In the genomic region with DNA sequence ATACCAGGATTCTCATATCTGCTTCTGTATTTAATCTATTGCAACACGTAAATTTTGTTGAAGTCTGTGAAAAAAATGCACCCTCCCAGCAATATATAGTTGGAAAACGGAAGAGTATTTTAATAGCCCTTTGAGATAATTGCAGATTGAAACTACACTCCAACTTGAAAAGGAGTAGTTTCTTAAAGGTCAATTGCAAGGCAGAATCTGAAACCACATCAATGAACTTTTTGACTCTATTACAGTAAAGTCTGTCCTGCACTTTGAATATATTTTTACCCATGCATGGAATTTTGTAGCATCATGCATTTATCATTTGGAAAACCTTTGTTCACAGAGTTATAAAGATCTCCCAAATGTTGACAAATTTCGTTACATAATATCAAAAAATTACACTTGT, we compare ENCODE assay signal across 29 cellular contexts.
"Had no signal": no experiment of that assay in that cellular context is flagged by ENCODE, and none has a peak within 500 bp of the region (broad histone marks: within the 10 kb centered on the region; RNA-seq: fewer than 3 reads in every experiment).

No MANE protein-coding gene starts in this region.

- H3K9me3 Mint-ChIP-seq: immature natural killer cell; natural killer cell treated with Interleukin-12 subunit alpha and Interleukin-12 subunit beta and Interleukin-15 and Interleukin-18, amount 100 ng/mL, for 72 hours; stimulated activated naive CD8-positive, alpha-beta T cell treated with anti-CD3 and anti-CD28 coated beads, Interleukin-15, Interleukin-2, amounts not matched to agents 100 ng/mL and 50 ng/mL, for 24 hours had no signal

- H3K36me3 Mint-ChIP-seq: immature natural killer cell; naive thymus-derived CD4-positive, alpha-beta T cell; natural killer cell treated with Interleukin-12 subunit alpha and Interleukin-12 subunit beta and Interleukin-15 and Interleukin-18, amount 100 ng/mL, for 72 hours; stimulated activated effector memory CD8-positive, alpha-beta T cell treated with anti-CD3 and anti-CD28 coated beads, Interleukin-12 subunit alpha, Interleukin-12 subunit beta, amount 100 ng/mL, for 72 hours; type B pancreatic cell had no signal

- H3K36me3 ChIP-seq: left lung, lower lobe of right lung, ovary, right atrium auricular region, right lobe of liver, suprapubic skin, thoracic aorta, tibial artery, uterus had no signal

- H3K27ac Mint-ChIP-seq: immature natural killer cell; naive thymus-derived CD4-positive, alpha-beta T cell; natural killer cell treated with Interleukin-12 subunit alpha and Interleukin-12 subunit beta and Interleukin-15 and Interleukin-18, amount 100 ng/mL, for 72 hours; progenitor cell of endocrine pancreas; stimulated activated effector memory CD8-positive, alpha-beta T cell treated with anti-CD3 and anti-CD28 coated beads, Interleukin-12 subunit alpha, Interleukin-12 subunit beta, amount 100 ng/mL, for 72 hours; stimulated activated naive CD8-positive, alpha-beta T cell treated with anti-CD3 and anti-CD28 coated beads, Interleukin-15, Interleukin-2, amounts not matched to agents 100 ng/mL and 50 ng/mL, for 24 hours; type B pancreatic cell had no signal

- H3K4me3 ChIP-seq: left lung, lower lobe of right lung, mucosa of descending colon, ovary, right atrium auricular region, right lobe of liver, suprapubic skin, thoracic aorta, tibial artery, uterus had no signal

- H3K27me3 Mint-ChIP-seq: progenitor cell of endocrine pancreas; stimulated activated naive CD8-positive, alpha-beta T cell treated with anti-CD3 and anti-CD28 coated beads, Interleukin-15, Interleukin-2, amounts not matched to agents 100 ng/mL and 50 ng/mL, for 24 hours; type B pancreatic cell had no signal

- H3K9me3 ChIP-seq: left lung, lower lobe of right lung, mucosa of descending colon, ovary, right atrium auricular region, right lobe of liver, suprapubic skin, thoracic aorta, tibial artery, uterus had no signal

- H3K27me3 ChIP-seq: left lung, ovary, right atrium auricular region, right lobe of liver, suprapubic skin, tibial artery, uterus had no signal

- H3K4me3 Mint-ChIP-seq: immature natural killer cell; naive thymus-derived CD4-positive, alpha-beta T cell; natural killer cell treated with Interleukin-12 subunit alpha and Interleukin-12 subunit beta and Interleukin-15 and Interleukin-18, amount 100 ng/mL, for 72 hours; stimulated activated effector memory CD8-positive, alpha-beta T cell treated with anti-CD3 and anti-CD28 coated beads, Interleukin-12 subunit alpha, Interleukin-12 subunit beta, amount 100 ng/mL, for 72 hours; stimulated activated naive CD8-positive, alpha-beta T cell treated with anti-CD3 and anti-CD28 coated beads, Interleukin-15, Interleukin-2, amounts not matched to agents 100 ng/mL and 50 ng/mL, for 24 hours; type B pancreatic cell had no signal

- H3K27ac ChIP-seq: left lung, lower lobe of right lung, ovary, right atrium auricular region, right lobe of liver, suprapubic skin, thoracic aorta, tibial artery, uterus had no signal

- DNase-seq: hypothalamus; immature natural killer cell; kidney; left colon; left lung; lower lobe of right lung; mammary epithelial cell; mesenchymal stem cell; midbrain; mucosa of descending colon; naive thymus-derived CD4-positive, alpha-beta T cell; ovary; right lobe of liver; stimulated activated CD4-positive, alpha-beta T cell treated with anti-CD3 and anti-CD28 coated beads, Interleukin-12 subunit alpha, Interleukin-12 subunit beta, amount 100 ng/mL, for 4 hours; stimulated activated CD4-positive, alpha-beta T cell treated with anti-CD3 and anti-CD28 coated beads, Interleukin-15, amount 100 ng/mL, for 24 hours; stimulated activated CD4-positive, alpha-beta T cell treated with anti-CD3 and anti-CD28 coated beads, Interleukin-2, amount 100 ng/mL, for 24 hours; stimulated activated CD4-positive, alpha-beta T cell treated with anti-CD3 and anti-CD28 coated beads, Interleukin-4, amount 100 ng/mL, for 1 hour; stimulated activated naive CD4-positive, alpha-beta T cell; tibial artery; uterus had no signal

- H3K4me1 ChIP-seq: left lung, lower lobe of right lung, right atrium auricular region, right lobe of liver, suprapubic skin, tibial artery, uterus had no signal

- H3K4me1 Mint-ChIP-seq: immature natural killer cell; naive thymus-derived CD4-positive, alpha-beta T cell; stimulated activated effector memory CD8-positive, alpha-beta T cell treated with anti-CD3 and anti-CD28 coated beads, Interleukin-12 subunit alpha, Interleukin-12 subunit beta, amount 100 ng/mL, for 72 hours had no signal

- FAIRE-seq: islet of Langerhans, kidney had no signal
